Comparison of ENCODE assay signal across 14 cellular contexts in genomic region chr3:39165518-39165917, GRCh38. TPM values are rescaled to one million over a fixed set of nuclear protein-coding genes. Genes with fewer than 3 reads are reported as not detected.
"Had no signal": no experiment of that assay in that cellular context is flagged by ENCODE, and none has a peak within 500 bp of the region (broad histone marks: within the 10 kb centered on the region; RNA-seq: fewer than 3 reads in every experiment).

No MANE protein-coding gene starts in this region.

- H3K9me3 ChIP-seq: testis had no signal

- H3K27me3 ChIP-seq: testis had no signal

- H3K27ac ChIP-seq: testis, WERI-Rb-1 had no signal

- ATAC-seq: activated naive CD8-positive, alpha-beta T cell treated with anti-CD3 and anti-CD28 coated beads, Interleukin-2, amount 50 U/mL, for 24 hours; left colon; stimulated activated naive CD8-positive, alpha-beta T cell treated with anti-CD3 and anti-CD28 coated beads, Interleukin-15, amount 100 ng/mL, for 72 hours had no signal

- H3K36me3 ChIP-seq: WERI-Rb-1 had no signal

- DNase-seq: activated CD4-positive, alpha-beta memory T cell treated with anti-CD3 and anti-CD28 coated beads, Interleukin-2, amount 10 ng/mL, durations not matched to agents 7 days and 5 days; activated CD4-positive, alpha-beta T cell treated with anti-CD3 and anti-CD28 coated beads for 36 hours; activated gamma-delta T cell treated with Interleukin-2 at 50 U/mL for 16 hours; activated naive CD8-positive, alpha-beta T cell treated with anti-CD3 and anti-CD28 coated beads, Interleukin-2, amount 50 U/mL, for 24 hours; activated T-cell treated with anti-CD3 and anti-CD28 coated beads, Interleukin-2, amount 50 U/mL, for 48 hours; left colon; stimulated activated CD4-positive, alpha-beta T cell treated with anti-CD3 and anti-CD28 coated beads, Interleukin-15, amount 100 ng/mL, for 24 hours; stimulated activated CD4-positive, alpha-beta T cell treated with anti-CD3 and anti-CD28 coated beads, Interleukin-4, amount 100 ng/mL, for 4 hours; stimulated activated naive CD8-positive, alpha-beta T cell treated with anti-CD3 and anti-CD28 coated beads, Interleukin-15, amount 100 ng/mL, for 72 hours; T-helper 1 cell; testis; WERI-Rb-1 had no signal

- H3K4me3 ChIP-seq: lung, testis had no signal

- H3K4me1 ChIP-seq: testis had no signal

RNA-seq across cellular contexts. Expression of gene XIRP1, which starts 26.9 kb away (rescaled TPM):
- total RNA-seq: glomerular endothelial cell, left colon had no signal
